13 cellular contexts compared by ENCODE assay signal in the genomic region with DNA sequence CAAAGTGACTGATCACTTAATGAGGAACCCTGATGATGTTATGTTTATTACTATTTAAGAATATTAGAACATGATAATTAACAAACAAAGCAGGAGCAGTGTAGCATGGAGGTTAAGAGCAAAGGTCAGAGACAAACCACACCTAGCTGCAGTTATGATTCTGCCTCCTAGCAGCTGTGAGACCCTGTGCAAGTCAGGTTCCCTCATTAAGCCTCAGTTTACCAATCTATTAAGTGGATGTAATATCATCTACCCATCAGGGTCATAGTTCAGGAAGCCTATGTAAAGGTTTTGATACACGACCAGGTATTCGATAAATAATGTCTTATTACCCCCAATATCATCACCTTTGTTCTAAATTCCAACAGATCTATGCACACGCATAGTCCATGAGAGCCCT. TPM values are rescaled to one million over a fixed set of nuclear protein-coding genes. Genes with fewer than 3 reads are reported as not detected.
DNase-seq lines count a peak whose midpoint lies in the region; ATAC-seq lines count a peak whose summit lies in the region.
"Had no signal": no experiment of that assay in that cellular context is flagged by ENCODE, and none has a peak within 500 bp of the region (broad histone marks: within the 10 kb centered on the region; RNA-seq: fewer than 3 reads in every experiment).

No MANE protein-coding gene starts in this region.

- intact Hi-C loops in left colon (cut with DNase I, micrococcal nuclease), result no loop called here

- no peaks in the 10 kb centered on the region for H3K9me3 Mint-ChIP-seq in activated T-helper 17 cell treated with anti-CD3 and anti-CD28 coated beads, Interleukin-2, amount 50 U/mL, for 72 hours
- no peaks in the 10 kb centered on the region for H3K9me3 Mint-ChIP-seq in stimulated activated effector memory CD8-positive, alpha-beta T cell treated with anti-CD3 and anti-CD28 coated beads, Interleukin-12 subunit alpha, Interleukin-12 subunit beta, amount 100 ng/mL, for 72 hours
- peaks cover 5% of the 10 kb centered on the region for H3K9me3 Mint-ChIP-seq in activated T-cell treated with anti-CD3 and anti-CD28 coated beads, Interleukin-2, amount 50 U/mL, for 24 hours
- H3K9me3 Mint-ChIP-seq: CD8-positive, alpha-beta T cell had no signal

- H3K4me3 Mint-ChIP-seq in activated T-helper 17 cell treated with anti-CD3 and anti-CD28 coated beads, Interleukin-2, amount 50 U/mL, for 72 hours, result no peak overlapping the region
- no peak overlapping the region for H3K4me3 Mint-ChIP-seq in stimulated activated effector memory CD8-positive, alpha-beta T cell treated with anti-CD3 and anti-CD28 coated beads, Interleukin-12 subunit alpha, Interleukin-12 subunit beta, amount 100 ng/mL, for 72 hours
- no peak overlapping the region for H3K4me3 Mint-ChIP-seq in activated T-cell treated with anti-CD3 and anti-CD28 coated beads, Interleukin-2, amount 50 U/mL, for 24 hours
- H3K4me3 Mint-ChIP-seq: CD8-positive, alpha-beta T cell had no signal

- peaks cover 38% of the 10 kb centered on the region for H3K4me1 Mint-ChIP-seq in activated T-helper 17 cell treated with anti-CD3 and anti-CD28 coated beads, Interleukin-2, amount 50 U/mL, for 72 hours
- H3K4me1 Mint-ChIP-seq in stimulated activated effector memory CD8-positive, alpha-beta T cell treated with anti-CD3 and anti-CD28 coated beads, Interleukin-12 subunit alpha, Interleukin-12 subunit beta, amount 100 ng/mL, for 72 hours, result peaks cover 78% of the 10 kb centered on the region
- peaks cover 76% of the 10 kb centered on the region for H3K4me1 Mint-ChIP-seq in activated T-cell treated with anti-CD3 and anti-CD28 coated beads, Interleukin-2, amount 50 U/mL, for 24 hours (ENCODE audit: low read depth)

- peaks cover 18% of the 10 kb centered on the region for H3K36me3 Mint-ChIP-seq in activated T-helper 17 cell treated with anti-CD3 and anti-CD28 coated beads, Interleukin-2, amount 50 U/mL, for 72 hours (ENCODE audit: low read depth)
- peaks cover 21% of the 10 kb centered on the region for H3K36me3 Mint-ChIP-seq in stimulated activated effector memory CD8-positive, alpha-beta T cell treated with anti-CD3 and anti-CD28 coated beads, Interleukin-12 subunit alpha, Interleukin-12 subunit beta, amount 100 ng/mL, for 72 hours
- H3K36me3 Mint-ChIP-seq in activated T-cell treated with anti-CD3 and anti-CD28 coated beads, Interleukin-2, amount 50 U/mL, for 24 hours (ENCODE audit: low read depth), result peaks cover 28% of the 10 kb centered on the region

- 0 out of 2 replicates have a peak overlapping the region, but pooled peaks have one; percentile 20 for H3K4me3 ChIP-seq in GM08714 (ENCODE audit: low read length)
- H3K4me3 ChIP-seq: esophagus squamous epithelium had no signal

- H3K27me3 Mint-ChIP-seq in activated T-helper 17 cell treated with anti-CD3 and anti-CD28 coated beads, Interleukin-2, amount 50 U/mL, for 72 hours, result no peaks in the 10 kb centered on the region
- no peaks in the 10 kb centered on the region for H3K27me3 Mint-ChIP-seq in activated T-cell treated with anti-CD3 and anti-CD28 coated beads, Interleukin-2, amount 50 U/mL, for 24 hours
- H3K27me3 Mint-ChIP-seq: activated naive CD8-positive, alpha-beta T cell treated with anti-CD3 and anti-CD28 coated beads, Interleukin-2, amount 50 U/mL, for 24 hours had no signal

- no peak for DNase-seq in left colon
- DNase-seq in stimulated activated effector memory CD8-positive, alpha-beta T cell treated with anti-CD3 and anti-CD28 coated beads, Interleukin-12 subunit alpha, Interleukin-12 subunit beta, amount 100 ng/mL, for 72 hours (ENCODE audit: low spot score in 2 of 2), result no peak
- no peak for DNase-seq in SKM-1 (lab: John Stamatoyannopoulos, UW; ENCODE audit: unreplicated experiment)
- no peak for DNase-seq in activated T-cell treated with anti-CD3 and anti-CD28 coated beads, Interleukin-2, amount 50 U/mL, for 24 hours
- DNase-seq in stimulated activated CD4-positive, alpha-beta T cell treated with anti-CD3 and anti-CD28 coated beads, Interleukin-1b, Interleukin-23, amount 100 ng/mL, for 48 hours, result no peak
- DNase-seq: activated naive CD8-positive, alpha-beta T cell treated with anti-CD3 and anti-CD28 coated beads, Interleukin-2, amount 50 U/mL, for 24 hours; esophagus squamous epithelium; GDM1; Karpas-422 had no signal

- ATAC-seq in activated T-helper 17 cell treated with anti-CD3 and anti-CD28 coated beads, Interleukin-2, amount 50 U/mL, for 72 hours (replicated peaks), result no peak
- ATAC-seq in left colon, result peak; percentile 29
- ATAC-seq in stimulated activated effector memory CD8-positive, alpha-beta T cell treated with anti-CD3 and anti-CD28 coated beads, Interleukin-12 subunit alpha, Interleukin-12 subunit beta, amount 100 ng/mL, for 72 hours, result no peak
- ATAC-seq: activated CD4-positive, CD25-positive, alpha-beta regulatory T cell treated with anti-CD3 and anti-CD28 coated beads, Interleukin-2, amount 50 U/mL, for 24 hours; activated naive CD8-positive, alpha-beta T cell treated with anti-CD3 and anti-CD28 coated beads, Interleukin-2, amount 50 U/mL, for 24 hours had no signal

- H3K27ac Mint-ChIP-seq in activated T-helper 17 cell treated with anti-CD3 and anti-CD28 coated beads, Interleukin-2, amount 50 U/mL, for 72 hours, result peak overlapping the region; percentile 95
- peak overlapping the region; percentile 96 for H3K27ac Mint-ChIP-seq in stimulated activated effector memory CD8-positive, alpha-beta T cell treated with anti-CD3 and anti-CD28 coated beads, Interleukin-12 subunit alpha, Interleukin-12 subunit beta, amount 100 ng/mL, for 72 hours
- no peak overlapping the region for H3K27ac Mint-ChIP-seq in activated T-cell treated with anti-CD3 and anti-CD28 coated beads, Interleukin-2, amount 50 U/mL, for 24 hours

RNA-seq across cellular contexts. Expression of a gene that starts 32.0 kb away (rescaled TPM):
- 10 to 100 TPM in 1 of 2 donors, 1 to 10 TPM in 1; 8.2 to 11.7 TPM for total RNA-seq in activated T-helper 17 cell treated with anti-CD3 and anti-CD28 coated beads, Interleukin-2, amount 50 U/mL, for 72 hours
- total RNA-seq in left colon, result 1 to 10 TPM; 3.3 to 5.2 TPM
